18 cellular contexts compared by ENCODE assay signal in genomic region chr4:116469582-116469981, GRCh38.
A peak's percentile ranks its signal among the peaks of the same experiment; 100 is the strongest.
DNase-seq lines count a peak whose midpoint lies in the region; ATAC-seq and TF ChIP-seq lines count a peak whose summit lies in the region.
"Had no signal": no experiment of that assay in that cellular context is flagged by ENCODE, and none has a peak within 500 bp of the region (broad histone marks: within the 10 kb centered on the region; RNA-seq: fewer than 3 reads in every experiment).

No MANE protein-coding gene starts in this region.

- no peaks in the 10 kb centered on the region for H3K9me3 Mint-ChIP-seq in neural progenitor cell
- H3K9me3 Mint-ChIP-seq: activated CD4-positive, alpha-beta T cell treated with anti-CD3 and anti-CD28 coated beads, Interleukin-2, amount 10 ng/mL, durations not matched to agents 24 days and 14 days had no signal

- DNase-seq in neural progenitor cell (ENCODE audit: low spot score), result no peak
- no peak for DNase-seq in activated T-cell treated with anti-CD3 and anti-CD28 coated beads for 4 hours
- DNase-seq in A172 (ENCODE audit: low spot score), result no peak
- DNase-seq: activated CD4-positive, alpha-beta T cell treated with anti-CD3 and anti-CD28 coated beads, Interleukin-2, amount 10 ng/mL, durations not matched to agents 24 days and 14 days; AML-193; Caco-2; KBM-7; NCI-H187; NCI-H345; stimulated activated CD4-positive, alpha-beta T cell treated with anti-CD3 and anti-CD28 coated beads, Interleukin-2, amount 100 ng/mL, for 24 hours; trophoblast cell had no signal

- H3K4me1 Mint-ChIP-seq in neural progenitor cell, result no peaks in the 10 kb centered on the region
- H3K4me1 Mint-ChIP-seq: activated CD4-positive, alpha-beta T cell treated with anti-CD3 and anti-CD28 coated beads, Interleukin-2, amount 10 ng/mL, durations not matched to agents 24 days and 14 days had no signal

- H3K9me3 ChIP-seq in neural progenitor cell (ENCODE audit: low read depth), result no peaks in the 10 kb centered on the region
- H3K9me3 ChIP-seq: Caco-2, prostate gland had no signal

- peaks cover 3% of the 10 kb centered on the region for H3K27me3 Mint-ChIP-seq in neural progenitor cell (ENCODE audit: insufficient read depth, low read depth)
- H3K27me3 Mint-ChIP-seq: activated CD4-positive, alpha-beta T cell treated with anti-CD3 and anti-CD28 coated beads, Interleukin-2, amount 10 ng/mL, durations not matched to agents 24 days and 14 days; stimulated activated naive CD8-positive, alpha-beta T cell treated with anti-CD3 and anti-CD28 coated beads, Interleukin-15, Interleukin-2, amounts not matched to agents 100 ng/mL and 50 ng/mL, for 24 hours had no signal

- no peak for TF ChIP-seq CTCF in neural progenitor cell (IDR thresholded peaks at IDR 0.05)

- H4K20me1 ChIP-seq in neural progenitor cell (ENCODE audit: low read depth), result no peaks in the 10 kb centered on the region

- no peak overlapping the region for H3K9ac ChIP-seq in neural progenitor cell

- H3F3A ChIP-seq in neural progenitor cell (ENCODE audit: low read depth), result no peaks in the 10 kb centered on the region

- H3K4me3 ChIP-seq in neural progenitor cell, result no peak overlapping the region
- H3K4me3 ChIP-seq: prostate gland had no signal

- peak; percentile 91 for ATAC-seq in GM18868 (IDR thresholded peaks at IDR 0.05; ENCODE audit: unreplicated experiment)
- ATAC-seq in GM21786 (IDR thresholded peaks at IDR 0.05; ENCODE audit: unreplicated experiment), result peak; percentile 89
- ATAC-seq in HG03135 (IDR thresholded peaks at IDR 0.05; ENCODE audit: unreplicated experiment), result peak; percentile 59
- ATAC-seq in HG03442 (IDR thresholded peaks at IDR 0.05; ENCODE audit: unreplicated experiment), result no peak
- ATAC-seq: HCT116 had no signal

- H3K27me3 ChIP-seq in neural progenitor cell, result no peaks in the 10 kb centered on the region

- H3K36me3 ChIP-seq in neural progenitor cell, result no peaks in the 10 kb centered on the region
- H3K36me3 ChIP-seq: prostate gland had no signal

- no peaks in the 10 kb centered on the region for H3K4me1 ChIP-seq in neural progenitor cell
- H3K4me1 ChIP-seq: Caco-2, prostate gland had no signal

- no peaks in the 10 kb centered on the region for H3K79me2 ChIP-seq in neural progenitor cell (ENCODE audit: low read depth)

- H2AFZ ChIP-seq in neural progenitor cell (replicated peaks), result peak overlapping the region; percentile 34

- H3K27ac Mint-ChIP-seq in neural progenitor cell, result no peak overlapping the region
- H3K27ac Mint-ChIP-seq: activated CD4-positive, alpha-beta T cell treated with anti-CD3 and anti-CD28 coated beads, Interleukin-2, amount 10 ng/mL, durations not matched to agents 24 days and 14 days; stimulated activated naive CD8-positive, alpha-beta T cell treated with anti-CD3 and anti-CD28 coated beads, Interleukin-15, Interleukin-2, amounts not matched to agents 100 ng/mL and 50 ng/mL, for 24 hours had no signal

- no peak overlapping the region for H3K4me2 ChIP-seq in neural progenitor cell

- no peaks in the 10 kb centered on the region for H3K36me3 Mint-ChIP-seq in neural progenitor cell

- no peak overlapping the region for H3K27ac ChIP-seq in neural progenitor cell
- H3K27ac ChIP-seq: prostate gland had no signal

- no peak overlapping the region for H3K4me3 Mint-ChIP-seq in neural progenitor cell
- H3K4me3 Mint-ChIP-seq: activated CD4-positive, alpha-beta T cell treated with anti-CD3 and anti-CD28 coated beads, Interleukin-2, amount 10 ng/mL, durations not matched to agents 24 days and 14 days; stimulated activated naive CD8-positive, alpha-beta T cell treated with anti-CD3 and anti-CD28 coated beads, Interleukin-15, Interleukin-2, amounts not matched to agents 100 ng/mL and 50 ng/mL, for 24 hours had no signal
